In genomic region chr17:14346801-14347200, GRCh38 we compare ENCODE assay signal across 1 cellular context.
TF ChIP-seq lines count a peak whose summit lies in the region.

No MANE protein-coding gene starts in this region.

TF ChIP-seq in GM23338, 12 proteins besides CTCF, POLR2A, EP300 and RAD21:
- no peak for TF ChIP-seq ZNF114 (CRISPR knock-in tag; IDR thresholded peaks at IDR 0.05)
- TF ChIP-seq JUNB (IDR thresholded peaks at IDR 0.05; ENCODE audit: unreplicated experiment): no peak
- no peak for TF ChIP-seq EZH2phosphoT487 (IDR thresholded peaks at IDR 0.05; ENCODE audit: unreplicated experiment)
- no peak for TF ChIP-seq NANOG (IDR thresholded peaks at IDR 0.05; ENCODE audit: borderline replicate concordance)
- no peak for TF ChIP-seq STAT1 (IDR thresholded peaks at IDR 0.05; ENCODE audit: unreplicated experiment)
- no peak for TF ChIP-seq ETS1 (IDR thresholded peaks at IDR 0.05)
- TF ChIP-seq CREB1 (CRISPR knock-in tag; IDR thresholded peaks at IDR 0.05; ENCODE audit: low read depth): no peak
- TF ChIP-seq ZNF462 (CRISPR knock-in tag; IDR thresholded peaks at IDR 0.05): no peak
- no peak for TF ChIP-seq REST (IDR thresholded peaks at IDR 0.05; ENCODE audit: unreplicated experiment)
- TF ChIP-seq POLR2AphosphoS5 (IDR thresholded peaks at IDR 0.05; ENCODE audit: low read depth): no peak
- no peak for TF ChIP-seq ZNF331 (CRISPR knock-in tag; IDR thresholded peaks at IDR 0.05; ENCODE audit: low read depth)
- no peak for TF ChIP-seq EZH2 (IDR thresholded peaks at IDR 0.05; ENCODE audit: low read depth, unreplicated experiment)
